2 cellular contexts compared by ENCODE assay signal in the genomic region with DNA sequence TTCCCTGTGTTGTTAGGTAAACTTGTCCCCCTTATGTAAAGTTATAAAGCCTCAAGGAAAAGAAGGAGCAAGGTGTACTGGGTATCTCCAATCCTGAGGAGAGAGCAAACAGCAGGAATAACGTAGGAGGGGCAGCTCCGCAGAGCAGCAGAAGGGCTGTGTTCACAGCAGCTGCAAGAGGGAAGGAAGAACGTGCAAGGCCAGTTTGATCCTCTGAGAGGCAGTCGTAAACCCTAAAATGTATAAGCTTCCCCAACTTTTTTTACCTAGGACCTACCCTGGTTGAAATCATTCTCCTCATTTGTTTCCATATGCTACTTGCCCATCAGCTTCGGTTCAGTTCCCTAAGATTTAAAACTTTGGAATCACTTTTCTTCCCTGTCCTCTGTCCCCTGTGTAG.
A peak's percentile ranks its signal among the peaks of the same experiment; 100 is the strongest.
TF ChIP-seq lines count a peak whose summit lies in the region.

No MANE protein-coding gene starts in this region.

TF ChIP-seq in GM23338, 12 proteins besides CTCF, POLR2A, EP300 and RAD21 (continues in another document):
- TF ChIP-seq, protein P1, sequence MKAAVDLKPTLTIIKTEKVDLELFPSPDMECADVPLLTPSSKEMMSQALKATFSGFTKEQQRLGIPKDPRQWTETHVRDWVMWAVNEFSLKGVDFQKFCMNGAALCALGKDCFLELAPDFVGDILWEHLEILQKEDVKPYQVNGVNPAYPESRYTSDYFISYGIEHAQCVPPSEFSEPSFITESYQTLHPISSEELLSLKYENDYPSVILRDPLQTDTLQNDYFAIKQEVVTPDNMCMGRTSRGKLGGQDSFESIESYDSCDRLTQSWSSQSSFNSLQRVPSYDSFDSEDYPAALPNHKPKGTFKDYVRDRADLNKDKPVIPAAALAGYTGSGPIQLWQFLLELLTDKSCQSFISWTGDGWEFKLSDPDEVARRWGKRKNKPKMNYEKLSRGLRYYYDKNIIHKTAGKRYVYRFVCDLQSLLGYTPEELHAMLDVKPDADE (IDR thresholded peaks at IDR 0.05) = no peak
- TF ChIP-seq ZNF114 (CRISPR knock-in tag; IDR thresholded peaks at IDR 0.05) = no peak
- TF ChIP-seq, protein P2, sequence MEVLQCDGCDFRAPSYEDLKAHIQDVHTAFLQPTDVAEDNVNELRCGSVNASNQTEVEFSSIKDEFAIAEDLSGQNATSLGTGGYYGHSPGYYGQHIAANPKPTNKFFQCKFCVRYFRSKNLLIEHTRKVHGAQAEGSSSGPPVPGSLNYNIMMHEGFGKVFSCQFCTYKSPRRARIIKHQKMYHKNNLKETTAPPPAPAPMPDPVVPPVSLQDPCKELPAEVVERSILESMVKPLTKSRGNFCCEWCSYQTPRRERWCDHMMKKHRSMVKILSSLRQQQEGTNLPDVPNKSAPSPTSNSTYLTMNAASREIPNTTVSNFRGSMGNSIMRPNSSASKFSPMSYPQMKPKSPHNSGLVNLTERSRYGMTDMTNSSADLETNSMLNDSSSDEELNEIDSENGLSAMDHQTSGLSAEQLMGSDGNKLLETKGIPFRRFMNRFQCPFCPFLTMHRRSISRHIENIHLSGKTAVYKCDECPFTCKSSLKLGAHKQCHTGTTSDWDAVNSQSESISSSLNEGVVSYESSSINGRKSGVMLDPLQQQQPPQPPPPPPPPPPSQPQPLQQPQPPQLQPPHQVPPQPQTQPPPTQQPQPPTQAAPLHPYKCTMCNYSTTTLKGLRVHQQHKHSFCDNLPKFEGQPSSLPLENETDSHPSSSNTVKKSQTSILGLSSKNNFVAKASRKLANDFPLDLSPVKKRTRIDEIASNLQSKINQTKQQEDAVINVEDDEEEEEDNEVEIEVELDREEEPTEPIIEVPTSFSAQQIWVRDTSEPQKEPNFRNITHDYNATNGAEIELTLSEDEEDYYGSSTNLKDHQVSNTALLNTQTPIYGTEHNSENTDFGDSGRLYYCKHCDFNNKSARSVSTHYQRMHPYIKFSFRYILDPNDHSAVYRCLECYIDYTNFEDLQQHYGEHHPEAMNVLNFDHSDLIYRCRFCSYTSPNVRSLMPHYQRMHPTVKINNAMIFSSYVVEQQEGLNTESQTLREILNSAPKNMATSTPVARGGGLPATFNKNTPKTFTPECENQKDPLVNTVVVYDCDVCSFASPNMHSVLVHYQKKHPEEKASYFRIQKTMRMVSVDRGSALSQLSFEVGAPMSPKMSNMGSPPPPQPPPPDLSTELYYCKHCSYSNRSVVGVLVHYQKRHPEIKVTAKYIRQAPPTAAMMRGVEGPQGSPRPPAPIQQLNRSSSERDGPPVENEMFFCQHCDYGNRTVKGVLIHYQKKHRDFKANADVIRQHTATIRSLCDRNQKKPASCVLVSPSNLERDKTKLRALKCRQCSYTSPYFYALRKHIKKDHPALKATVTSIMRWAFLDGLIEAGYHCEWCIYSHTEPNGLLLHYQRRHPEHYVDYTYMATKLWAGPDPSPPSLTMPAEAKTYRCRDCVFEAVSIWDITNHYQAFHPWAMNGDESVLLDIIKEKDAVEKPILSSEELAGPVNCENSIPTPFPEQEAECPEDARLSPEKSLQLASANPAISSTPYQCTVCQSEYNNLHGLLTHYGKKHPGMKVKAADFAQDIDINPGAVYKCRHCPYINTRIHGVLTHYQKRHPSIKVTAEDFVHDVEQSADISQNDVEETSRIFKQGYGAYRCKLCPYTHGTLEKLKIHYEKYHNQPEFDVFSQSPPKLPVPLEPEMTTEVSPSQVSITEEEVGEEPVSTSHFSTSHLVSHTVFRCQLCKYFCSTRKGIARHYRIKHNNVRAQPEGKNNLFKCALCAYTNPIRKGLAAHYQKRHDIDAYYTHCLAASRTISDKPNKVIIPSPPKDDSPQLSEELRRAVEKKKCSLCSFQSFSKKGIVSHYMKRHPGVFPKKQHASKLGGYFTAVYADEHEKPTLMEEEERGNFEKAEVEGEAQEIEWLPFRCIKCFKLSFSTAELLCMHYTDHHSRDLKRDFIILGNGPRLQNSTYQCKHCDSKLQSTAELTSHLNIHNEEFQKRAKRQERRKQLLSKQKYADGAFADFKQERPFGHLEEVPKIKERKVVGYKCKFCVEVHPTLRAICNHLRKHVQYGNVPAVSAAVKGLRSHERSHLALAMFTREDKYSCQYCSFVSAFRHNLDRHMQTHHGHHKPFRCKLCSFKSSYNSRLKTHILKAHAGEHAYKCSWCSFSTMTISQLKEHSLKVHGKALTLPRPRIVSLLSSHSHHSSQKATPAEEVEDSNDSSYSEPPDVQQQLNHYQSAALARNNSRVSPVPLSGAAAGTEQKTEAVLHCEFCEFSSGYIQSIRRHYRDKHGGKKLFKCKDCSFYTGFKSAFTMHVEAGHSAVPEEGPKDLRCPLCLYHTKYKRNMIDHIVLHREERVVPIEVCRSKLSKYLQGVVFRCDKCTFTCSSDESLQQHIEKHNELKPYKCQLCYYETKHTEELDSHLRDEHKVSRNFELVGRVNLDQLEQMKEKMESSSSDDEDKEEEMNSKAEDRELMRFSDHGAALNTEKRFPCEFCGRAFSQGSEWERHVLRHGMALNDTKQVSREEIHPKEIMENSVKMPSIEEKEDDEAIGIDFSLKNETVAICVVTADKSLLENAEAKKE (CRISPR knock-in tag; IDR thresholded peaks at IDR 0.05) = no peak
- no peak for TF ChIP-seq ZNF331 (CRISPR knock-in tag; IDR thresholded peaks at IDR 0.05; ENCODE audit: low read depth)
- TF ChIP-seq EZH2 (IDR thresholded peaks at IDR 0.05; ENCODE audit: low read depth, unreplicated experiment) = no peak
- no peak for TF ChIP-seq JUNB (IDR thresholded peaks at IDR 0.05; ENCODE audit: unreplicated experiment)
- TF ChIP-seq, protein P3, sequence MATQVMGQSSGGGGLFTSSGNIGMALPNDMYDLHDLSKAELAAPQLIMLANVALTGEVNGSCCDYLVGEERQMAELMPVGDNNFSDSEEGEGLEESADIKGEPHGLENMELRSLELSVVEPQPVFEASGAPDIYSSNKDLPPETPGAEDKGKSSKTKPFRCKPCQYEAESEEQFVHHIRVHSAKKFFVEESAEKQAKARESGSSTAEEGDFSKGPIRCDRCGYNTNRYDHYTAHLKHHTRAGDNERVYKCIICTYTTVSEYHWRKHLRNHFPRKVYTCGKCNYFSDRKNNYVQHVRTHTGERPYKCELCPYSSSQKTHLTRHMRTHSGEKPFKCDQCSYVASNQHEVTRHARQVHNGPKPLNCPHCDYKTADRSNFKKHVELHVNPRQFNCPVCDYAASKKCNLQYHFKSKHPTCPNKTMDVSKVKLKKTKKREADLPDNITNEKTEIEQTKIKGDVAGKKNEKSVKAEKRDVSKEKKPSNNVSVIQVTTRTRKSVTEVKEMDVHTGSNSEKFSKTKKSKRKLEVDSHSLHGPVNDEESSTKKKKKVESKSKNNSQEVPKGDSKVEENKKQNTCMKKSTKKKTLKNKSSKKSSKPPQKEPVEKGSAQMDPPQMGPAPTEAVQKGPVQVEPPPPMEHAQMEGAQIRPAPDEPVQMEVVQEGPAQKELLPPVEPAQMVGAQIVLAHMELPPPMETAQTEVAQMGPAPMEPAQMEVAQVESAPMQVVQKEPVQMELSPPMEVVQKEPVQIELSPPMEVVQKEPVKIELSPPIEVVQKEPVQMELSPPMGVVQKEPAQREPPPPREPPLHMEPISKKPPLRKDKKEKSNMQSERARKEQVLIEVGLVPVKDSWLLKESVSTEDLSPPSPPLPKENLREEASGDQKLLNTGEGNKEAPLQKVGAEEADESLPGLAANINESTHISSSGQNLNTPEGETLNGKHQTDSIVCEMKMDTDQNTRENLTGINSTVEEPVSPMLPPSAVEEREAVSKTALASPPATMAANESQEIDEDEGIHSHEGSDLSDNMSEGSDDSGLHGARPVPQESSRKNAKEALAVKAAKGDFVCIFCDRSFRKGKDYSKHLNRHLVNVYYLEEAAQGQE (IDR thresholded peaks at IDR 0.05; ENCODE audit: unreplicated experiment) = no peak
- no peak for TF ChIP-seq NANOG (IDR thresholded peaks at IDR 0.05; ENCODE audit: borderline replicate concordance)
- no peak for TF ChIP-seq STAT1 (IDR thresholded peaks at IDR 0.05; ENCODE audit: unreplicated experiment)
- TF ChIP-seq CREB1 (CRISPR knock-in tag; IDR thresholded peaks at IDR 0.05; ENCODE audit: low read depth) = no peak

TF ChIP-seq in K562, 482 proteins besides CTCF, POLR2A, EP300 and RAD21:
- TF ChIP-seq ZNF384 (IDR thresholded peaks at IDR 0.05; ENCODE audit: low read depth, low read length) (0 out of 2 replicates have a peak, but pooled peaks have one; percentile 45), HMGN3 (IDR thresholded peaks at IDR 0.05; ENCODE audit: borderline replicate concordance, extremely low read depth, insufficient read length, low read depth, low read length) (no peak)
